Comparison of ENCODE assay signal across 39 cellular contexts in genomic region chr9:72903103-72903502, GRCh38. TPM values are rescaled to one million over a fixed set of nuclear protein-coding genes. Genes with fewer than 3 reads are reported as not detected.
"Had no signal": no experiment of that assay in that cellular context is flagged by ENCODE, and none has a peak within 500 bp of the region (broad histone marks: within the 10 kb centered on the region; RNA-seq: fewer than 3 reads in every experiment).

No MANE protein-coding gene starts in this region.

- H3K27ac Mint-ChIP-seq: activated naive CD4-positive, alpha-beta T cell treated with anti-CD3 and anti-CD28 coated beads for 36 hours; activated naive CD4-positive, alpha-beta T cell treated with anti-CD3 and anti-CD28 coated beads, Interleukin-2, amount 10 ng/mL, durations not matched to agents 7 days and 5 days; activated naive CD4-positive, alpha-beta T cell treated with anti-CD3 and anti-CD28 coated beads, Interleukin-2, amount 50 U/mL, for 24 hours; activated naive CD4-positive, alpha-beta T cell treated with anti-CD3 and anti-CD28 coated beads, Interleukin-2, amount 50 U/mL, for 72 hours; activated naive CD8-positive, alpha-beta T cell; activated naive CD8-positive, alpha-beta T cell treated with anti-CD3 and anti-CD28 coated beads for 36 hours; activated naive CD8-positive, alpha-beta T cell treated with anti-CD3 and anti-CD28 coated beads, Interleukin-2, amount 10 ng/mL, durations not matched to agents 7 days and 5 days; activated naive CD8-positive, alpha-beta T cell treated with anti-CD3 and anti-CD28 coated beads, Interleukin-2, amount 50 U/mL, for 24 hours; activated T-cell treated with anti-CD3 and anti-CD28 coated beads, Interleukin-2, amount 50 U/mL, for 72 hours; activated T-helper 1 cell treated with anti-CD3 and anti-CD28 coated beads, Interleukin-12 subunit alpha, Interleukin-12 subunit beta, Interleukin-2, Interleukin-4 antibody, amounts not matched to agents 30 ng/mL and 10 ng/mL and 1 ng/mL, durations not matched to agents 14 hours and 24 hours and 36 hours; activated T-helper 17 cell treated with anti-CD3 and anti-CD28 coated beads, Interleukin-2, amount 50 U/mL, for 72 hours; activated T-helper 2 cell treated with anti-CD3 and anti-CD28 coated beads, Interferon-gamma antibody, Interleukin-2, Interleukin-4, amounts not matched to agents 10 μg/mL and 5 μg/mL and 100 μg/mL, durations not matched to agents 14 hours and 24 hours and 36 hours; brain had no signal

- ATAC-seq: activated naive CD4-positive, alpha-beta T cell treated with anti-CD3 and anti-CD28 coated beads, Interleukin-2, amount 50 U/mL, for 72 hours; activated naive CD8-positive, alpha-beta T cell treated with anti-CD3 and anti-CD28 coated beads, Interleukin-2, amount 50 U/mL, for 24 hours; activated T-cell treated with anti-CD3 and anti-CD28 coated beads, Interleukin-2, amount 50 U/mL, for 4 hours; activated T-cell treated with anti-CD3 and anti-CD28 coated beads, Interleukin-2, amount 50 U/mL, for 72 hours; activated T-helper 17 cell treated with anti-CD3 and anti-CD28 coated beads, Interleukin-2, amount 50 U/mL, for 72 hours; body of pancreas had no signal

- H3K4me3 ChIP-seq: adrenal gland, ascending aorta, body of pancreas, breast epithelium, cardiac muscle cell had no signal

- H3K36me3 Mint-ChIP-seq: activated naive CD4-positive, alpha-beta T cell treated with anti-CD3 and anti-CD28 coated beads, Interleukin-2, amount 10 ng/mL, durations not matched to agents 7 days and 5 days; activated naive CD4-positive, alpha-beta T cell treated with anti-CD3 and anti-CD28 coated beads, Interleukin-2, amount 50 U/mL, for 24 hours; activated naive CD4-positive, alpha-beta T cell treated with anti-CD3 and anti-CD28 coated beads, Interleukin-2, amount 50 U/mL, for 72 hours; activated naive CD8-positive, alpha-beta T cell; activated naive CD8-positive, alpha-beta T cell treated with anti-CD3 and anti-CD28 coated beads for 36 hours; activated naive CD8-positive, alpha-beta T cell treated with anti-CD3 and anti-CD28 coated beads, Interleukin-2, amount 10 ng/mL, durations not matched to agents 7 days and 5 days; brain had no signal

- H3K4me3 Mint-ChIP-seq: activated naive CD4-positive, alpha-beta T cell treated with anti-CD3 and anti-CD28 coated beads for 36 hours; activated naive CD4-positive, alpha-beta T cell treated with anti-CD3 and anti-CD28 coated beads, Interleukin-2, amount 10 ng/mL, durations not matched to agents 7 days and 5 days; activated naive CD4-positive, alpha-beta T cell treated with anti-CD3 and anti-CD28 coated beads, Interleukin-2, amount 50 U/mL, for 24 hours; activated naive CD8-positive, alpha-beta T cell; activated naive CD8-positive, alpha-beta T cell treated with anti-CD3 and anti-CD28 coated beads for 36 hours; activated naive CD8-positive, alpha-beta T cell treated with anti-CD3 and anti-CD28 coated beads, Interleukin-2, amount 10 ng/mL, durations not matched to agents 7 days and 5 days; activated naive CD8-positive, alpha-beta T cell treated with anti-CD3 and anti-CD28 coated beads, Interleukin-2, amount 50 U/mL, for 24 hours; activated T-cell treated with anti-CD3 and anti-CD28 coated beads, Interleukin-2, amount 50 U/mL, for 4 hours; activated T-cell treated with anti-CD3 and anti-CD28 coated beads, Interleukin-2, amount 50 U/mL, for 72 hours; activated T-helper 1 cell treated with anti-CD3 and anti-CD28 coated beads, Interleukin-12 subunit alpha, Interleukin-12 subunit beta, Interleukin-2, Interleukin-4 antibody, amounts not matched to agents 30 ng/mL and 10 ng/mL and 1 ng/mL, durations not matched to agents 14 hours and 24 hours and 36 hours; activated T-helper 17 cell treated with anti-CD3 and anti-CD28 coated beads, Interleukin-2, amount 50 U/mL, for 72 hours; brain; central memory CD8-positive, alpha-beta T cell had no signal

- H3K4me1 Mint-ChIP-seq: activated naive CD4-positive, alpha-beta T cell treated with anti-CD3 and anti-CD28 coated beads, Interleukin-2, amount 10 ng/mL, durations not matched to agents 7 days and 5 days; activated naive CD4-positive, alpha-beta T cell treated with anti-CD3 and anti-CD28 coated beads, Interleukin-2, amount 50 U/mL, for 24 hours; activated naive CD8-positive, alpha-beta T cell treated with anti-CD3 and anti-CD28 coated beads for 36 hours; activated naive CD8-positive, alpha-beta T cell treated with anti-CD3 and anti-CD28 coated beads, Interleukin-2, amount 10 ng/mL, durations not matched to agents 7 days and 5 days; activated naive CD8-positive, alpha-beta T cell treated with anti-CD3 and anti-CD28 coated beads, Interleukin-2, amount 50 U/mL, for 24 hours; activated T-helper 17 cell treated with anti-CD3 and anti-CD28 coated beads, Interleukin-2, amount 50 U/mL, for 72 hours; brain; central memory CD8-positive, alpha-beta T cell had no signal

- FAIRE-seq: astrocyte, bronchial epithelial cell, colon had no signal

- H3K9me3 Mint-ChIP-seq: activated naive CD4-positive, alpha-beta T cell treated with anti-CD3 and anti-CD28 coated beads for 36 hours; activated naive CD4-positive, alpha-beta T cell treated with anti-CD3 and anti-CD28 coated beads, Interleukin-2, amount 10 ng/mL, durations not matched to agents 7 days and 5 days; activated naive CD4-positive, alpha-beta T cell treated with anti-CD3 and anti-CD28 coated beads, Interleukin-2, amount 50 U/mL, for 24 hours; activated naive CD4-positive, alpha-beta T cell treated with anti-CD3 and anti-CD28 coated beads, Interleukin-2, amount 50 U/mL, for 72 hours; activated naive CD8-positive, alpha-beta T cell treated with anti-CD3 and anti-CD28 coated beads for 36 hours; activated naive CD8-positive, alpha-beta T cell treated with anti-CD3 and anti-CD28 coated beads, Interleukin-2, amount 10 ng/mL, durations not matched to agents 7 days and 5 days; activated naive CD8-positive, alpha-beta T cell treated with anti-CD3 and anti-CD28 coated beads, Interleukin-2, amount 50 U/mL, for 24 hours; activated T-cell treated with anti-CD3 and anti-CD28 coated beads, Interleukin-2, amount 50 U/mL, for 4 hours; activated T-cell treated with anti-CD3 and anti-CD28 coated beads, Interleukin-2, amount 50 U/mL, for 72 hours; activated T-helper 1 cell treated with anti-CD3 and anti-CD28 coated beads, Interleukin-12 subunit alpha, Interleukin-12 subunit beta, Interleukin-2, Interleukin-4 antibody, amounts not matched to agents 30 ng/mL and 10 ng/mL and 1 ng/mL, durations not matched to agents 14 hours and 24 hours and 36 hours; activated T-helper 17 cell treated with anti-CD3 and anti-CD28 coated beads, Interleukin-2, amount 50 U/mL, for 72 hours; activated T-helper 2 cell treated with anti-CD3 and anti-CD28 coated beads, Interferon-gamma antibody, Interleukin-2, Interleukin-4, amounts not matched to agents 10 μg/mL and 5 μg/mL and 100 μg/mL, durations not matched to agents 14 hours and 24 hours and 36 hours; brain; central memory CD8-positive, alpha-beta T cell had no signal

- H3K9me3 ChIP-seq: adrenal gland, ascending aorta, body of pancreas, breast epithelium had no signal

- H3K4me1 ChIP-seq: ascending aorta, body of pancreas, breast epithelium had no signal

- DNase-seq: activated effector memory CD4-positive, alpha-beta T cell treated with anti-CD3 and anti-CD28 coated beads, Interleukin-2, amount 50 U/mL, for 16 hours; activated effector memory CD4-positive, alpha-beta T cell treated with Interleukin-2 at 50 U/mL for 16 hours; activated gamma-delta T cell; activated gamma-delta T cell treated with Interleukin-2 at 50 U/mL for 16 hours; activated naive CD4-positive, alpha-beta T cell; activated naive CD4-positive, alpha-beta T cell treated with anti-CD3 and anti-CD28 coated beads for 36 hours; activated naive CD4-positive, alpha-beta T cell treated with anti-CD3 and anti-CD28 coated beads, Interleukin-2, amount 10 ng/mL, durations not matched to agents 7 days and 5 days; activated naive CD4-positive, alpha-beta T cell treated with anti-CD3 and anti-CD28 coated beads, Interleukin-2, amount 50 U/mL, for 16 hours; activated naive CD4-positive, alpha-beta T cell treated with Interleukin-2 at 50 U/mL for 16 hours; activated naive CD8-positive, alpha-beta T cell treated with anti-CD3 and anti-CD28 coated beads for 36 hours; activated naive CD8-positive, alpha-beta T cell treated with anti-CD3 and anti-CD28 coated beads, Interleukin-2, amount 10 ng/mL, durations not matched to agents 7 days and 5 days; activated naive CD8-positive, alpha-beta T cell treated with anti-CD3 and anti-CD28 coated beads, Interleukin-2, amount 50 U/mL, for 24 hours; activated T-cell treated with anti-CD3 and anti-CD28 coated beads, Interleukin-2, amount 50 U/mL, for 4 hours; activated T-cell treated with anti-CD3 and anti-CD28 coated beads, Interleukin-2, amount 50 U/mL, for 48 hours; activated T-cell treated with anti-CD3 and anti-CD28 coated beads, Interleukin-2, amount 50 U/mL, for 72 hours; adrenal gland; amniotic stem cell; amygdala; anterior cingulate cortex; aorta; body of pancreas; brain microvascular endothelial cell; caudate nucleus; central memory CD4-positive, alpha-beta T cell; cerebellar nuclear complex had no signal

- H3K27ac ChIP-seq: adrenal gland, ascending aorta, body of pancreas, brain microvascular endothelial cell, breast epithelium, cardiac muscle cell had no signal

- H3K27me3 Mint-ChIP-seq: activated naive CD4-positive, alpha-beta T cell treated with anti-CD3 and anti-CD28 coated beads, Interleukin-2, amount 10 ng/mL, durations not matched to agents 7 days and 5 days had no signal

RNA-seq across cellular contexts. Expression of gene ALDH1A1, which starts 49.8 kb away (rescaled TPM):
- total RNA-seq: activated naive CD4-positive, alpha-beta T cell treated with anti-CD3 and anti-CD28 coated beads for 36 hours; activated naive CD8-positive, alpha-beta T cell treated with anti-CD3 and anti-CD28 coated beads for 36 hours; activated T-cell treated with anti-CD3 and anti-CD28 coated beads, Interleukin-2, amount 50 U/mL, for 72 hours; activated T-helper 1 cell treated with anti-CD3 and anti-CD28 coated beads, Interleukin-12 subunit alpha, Interleukin-12 subunit beta, Interleukin-2, Interleukin-4 antibody, amounts not matched to agents 30 ng/mL and 10 ng/mL and 1 ng/mL, durations not matched to agents 14 hours and 24 hours and 36 hours; activated T-helper 17 cell treated with anti-CD3 and anti-CD28 coated beads, Interleukin-2, amount 50 U/mL, for 72 hours; activated T-helper 2 cell treated with anti-CD3 and anti-CD28 coated beads, Interferon-gamma antibody, Interleukin-2, Interleukin-4, amounts not matched to agents 10 μg/mL and 5 μg/mL and 100 μg/mL, durations not matched to agents 14 hours and 24 hours and 36 hours had no signal
